Comparison of ENCODE assay signal across 13 cellular contexts in genomic region chr4:15809473-15809872, GRCh38. TPM values are rescaled to one million over a fixed set of nuclear protein-coding genes. Genes with fewer than 3 reads are reported as not detected.
DNase-seq lines count a peak whose midpoint lies in the region; ATAC-seq and TF ChIP-seq lines count a peak whose summit lies in the region.
"Had no signal": no experiment of that assay in that cellular context is flagged by ENCODE, and none has a peak within 500 bp of the region (broad histone marks: within the 10 kb centered on the region; RNA-seq: fewer than 3 reads in every experiment).

No MANE protein-coding gene starts in this region.

- no peak overlapping the region for H3K27ac Mint-ChIP-seq in stimulated activated effector memory CD8-positive, alpha-beta T cell treated with anti-CD3 and anti-CD28 coated beads, Interleukin-12 subunit alpha, Interleukin-12 subunit beta, amount 100 ng/mL, for 72 hours
- H3K27ac Mint-ChIP-seq: neural progenitor cell had no signal

- H3K9me3 ChIP-seq in heart right ventricle (no peaks in the 10 kb centered on the region), OCI-LY3 (ENCODE audit: insufficient read depth, low read length) (no peaks in the 10 kb centered on the region)
- H3K9me3 ChIP-seq: uterus had no signal

- peaks cover 8% of the 10 kb centered on the region for H3K4me1 Mint-ChIP-seq in stimulated activated effector memory CD8-positive, alpha-beta T cell treated with anti-CD3 and anti-CD28 coated beads, Interleukin-12 subunit alpha, Interleukin-12 subunit beta, amount 100 ng/mL, for 72 hours
- H3K4me1 Mint-ChIP-seq: neural progenitor cell had no signal

- H3K9ac ChIP-seq in OCI-LY3 (ENCODE audit: low read length): no peak overlapping the region; the same call in 1 of the 2 replicates
- H3K9ac ChIP-seq: neural progenitor cell had no signal

- H3K4me2 ChIP-seq in OCI-LY3 (ENCODE audit: low read length): peak overlapping the region; percentile 86
- H3K4me2 ChIP-seq: neural progenitor cell, smooth muscle cell had no signal

- no peaks in the 10 kb centered on the region for H3K36me3 ChIP-seq in heart right ventricle
- H3K36me3 ChIP-seq in OCI-LY3 (replicated peaks; ENCODE audit: low read depth, low read length): peaks cover 3% of the 10 kb centered on the region
- H3K36me3 ChIP-seq: neural progenitor cell, uterus had no signal

- TF ChIP-seq CTCF in heart right ventricle (IDR thresholded peaks at IDR 0.05) (no peak), OCI-LY3 (IDR thresholded peaks at IDR 0.05; ENCODE audit: low read depth, low read length) (no peak)

- no peaks in the 10 kb centered on the region for H3K36me3 Mint-ChIP-seq in stimulated activated effector memory CD8-positive, alpha-beta T cell treated with anti-CD3 and anti-CD28 coated beads, Interleukin-12 subunit alpha, Interleukin-12 subunit beta, amount 100 ng/mL, for 72 hours
- H3K36me3 Mint-ChIP-seq: neural progenitor cell had no signal

- no peaks in the 10 kb centered on the region for H3K9me3 Mint-ChIP-seq in stimulated activated effector memory CD8-positive, alpha-beta T cell treated with anti-CD3 and anti-CD28 coated beads, Interleukin-12 subunit alpha, Interleukin-12 subunit beta, amount 100 ng/mL, for 72 hours
- H3K9me3 Mint-ChIP-seq: neural progenitor cell had no signal

- H3K4me3 ChIP-seq in heart right ventricle (peak overlapping the region in 7 of 10 donors; percentile 15 to 32 (median 22)), OCI-LY3 (ENCODE audit: low read length) (peak overlapping the region; percentile 64)
- H3K4me3 ChIP-seq: neural progenitor cell, smooth muscle cell, uterus had no signal

- H2AFZ ChIP-seq in OCI-LY3 (ENCODE audit: low read depth, low read length): no peak overlapping the region
- H2AFZ ChIP-seq: neural progenitor cell had no signal

- peak overlapping the region; percentile 16 for H3K4me3 Mint-ChIP-seq in stimulated activated effector memory CD8-positive, alpha-beta T cell treated with anti-CD3 and anti-CD28 coated beads, Interleukin-12 subunit alpha, Interleukin-12 subunit beta, amount 100 ng/mL, for 72 hours
- H3K4me3 Mint-ChIP-seq: neural progenitor cell had no signal

- H3K27ac ChIP-seq in heart right ventricle (peak overlapping the region in 4 of 10 donors; percentile 22 to 75 (median 44)), OCI-LY3 (ENCODE audit: low read length) (no peak overlapping the region)
- H3K27ac ChIP-seq: neural progenitor cell, uterus had no signal

- H3K79me2 ChIP-seq in OCI-LY3 (ENCODE audit: low read length): peaks cover 5% of the 10 kb centered on the region; the same call in 1 of the 2 replicates

- intact Hi-C loops in heart right ventricle (cut with DNase I) (loop anchor here in 7 of 10 donors (5.0 to 10.0 kb wide), 7 partner anchors 73 to 455 kb away; no protein-coding TSS in a partner anchor), Right ventricle myocardium inferior (cut with DNase I) (loop anchor here (5.0 to 10.0 kb wide), 2 partner anchors 73 to 455 kb away; no protein-coding TSS in a partner anchor)

- peaks cover 0 to 29% (median 3%) of the 10 kb centered on the region in 9 donors for H3K4me1 ChIP-seq in heart right ventricle
- H3K4me1 ChIP-seq in OCI-LY3 (ENCODE audit: low read length): peaks cover 46% of the 10 kb centered on the region
- H3K4me1 ChIP-seq: neural progenitor cell, uterus had no signal

- WGBS in heart right ventricle, 2 donors: 35 to 57% methylated on average over 4 of the region's 4 CpGs

- DNase-seq in heart right ventricle: no peak
- DNase-seq in Right ventricle myocardium inferior (ENCODE audit: missing footprints): no peak
- DNase-seq in stimulated activated effector memory CD8-positive, alpha-beta T cell treated with anti-CD3 and anti-CD28 coated beads, Interleukin-12 subunit alpha, Interleukin-12 subunit beta, amount 100 ng/mL, for 72 hours (ENCODE audit: low spot score in 2 of 2): no peak
- no peak for DNase-seq in occipital lobe (lab: John Stamatoyannopoulos, UW)
- DNase-seq: DMS53, KG1, uterus had no signal

- H4K20me1 ChIP-seq in OCI-LY3 (ENCODE audit: insufficient read depth, low read length): no peaks in the 10 kb centered on the region; the same call in 1 of the 2 replicates

- no peaks in the 10 kb centered on the region for H3K27me3 ChIP-seq in heart right ventricle
- no peaks in the 10 kb centered on the region for H3K27me3 ChIP-seq in OCI-LY3 (ENCODE audit: low read depth, low read length)
- H3K27me3 ChIP-seq: neural progenitor cell, uterus had no signal

- ATAC-seq in heart right ventricle (peak in 2 of 8 donors; percentile 27 to 39), Right ventricle myocardium inferior (no peak), HG02852 (IDR thresholded peaks at IDR 0.05; ENCODE audit: unreplicated experiment) (peak; percentile 13), HG03521 (IDR thresholded peaks at IDR 0.05; ENCODE audit: unreplicated experiment) (no peak), HG03439 (IDR thresholded peaks at IDR 0.05; ENCODE audit: unreplicated experiment) (no peak)
- no peak for ATAC-seq in stimulated activated effector memory CD8-positive, alpha-beta T cell treated with anti-CD3 and anti-CD28 coated beads, Interleukin-12 subunit alpha, Interleukin-12 subunit beta, amount 100 ng/mL, for 72 hours

RNA-seq across cellular contexts. Expression of gene CD38, which starts 31.3 kb away (rescaled TPM):
- total RNA-seq in heart right ventricle: 10 to 100 TPM in 1 of 10 donors, 1 to 10 TPM in 7, under 1 TPM in 2; 0.68 to 11.3 (median 3.3) TPM
- polyA plus RNA-seq in heart right ventricle: 1 to 10 TPM; 1.3 to 3.7 TPM
- 2.2 TPM for total RNA-seq in Right ventricle myocardium inferior
- total RNA-seq in occipital lobe: 6.1 TPM
- total RNA-seq: smooth muscle cell had no signal
- polyA plus RNA-seq: smooth muscle cell had no signal
